ENCODE assay signal across 17 cellular contexts in the genomic region with DNA sequence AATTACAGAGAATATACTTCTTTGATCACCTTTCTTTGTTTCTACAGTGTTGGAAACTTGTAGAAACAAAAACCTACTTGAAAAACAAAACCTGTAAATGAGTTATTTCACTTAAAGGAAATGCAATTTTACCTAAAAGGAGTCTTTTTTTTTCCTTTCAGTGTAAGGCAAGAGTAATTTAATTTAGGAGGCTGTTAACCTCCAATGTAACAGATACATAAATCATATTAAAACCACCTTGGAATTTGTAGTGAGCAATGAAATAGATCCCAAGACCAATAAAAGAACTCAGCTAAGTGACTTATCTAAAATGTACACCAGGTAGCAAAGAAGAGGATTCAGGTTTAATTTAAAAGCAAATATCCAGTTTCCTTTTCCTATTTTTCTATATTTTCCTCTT.
DNase-seq lines count a peak whose midpoint lies in the region; ATAC-seq and TF ChIP-seq lines count a peak whose summit lies in the region.
"Had no signal": no experiment of that assay in that cellular context is flagged by ENCODE, and none has a peak within 500 bp of the region (broad histone marks: within the 10 kb centered on the region; RNA-seq: fewer than 3 reads in every experiment).

No MANE protein-coding gene starts in this region.

- H3K4me3 ChIP-seq in GM23338, result no peak overlapping the region
- H3K4me3 ChIP-seq in OCI-LY1 (ENCODE audit: low read depth, low read length, poor library complexity, severe bottlenecking), result no peak overlapping the region
- H3K4me3 ChIP-seq in SU-DHL-6 (ENCODE audit: insufficient read depth, low read length, poor library complexity, severe bottlenecking), result no peak overlapping the region
- no peak overlapping the region for H3K4me3 ChIP-seq in right lobe of liver
- H3K4me3 ChIP-seq: BLaER1 had no signal

- H4K20me1 ChIP-seq in GM23338 (replicated peaks; ENCODE audit: insufficient read depth) (no peaks in the 10 kb centered on the region), OCI-LY1 (ENCODE audit: insufficient read depth, low read length) (no peaks in the 10 kb centered on the region), SU-DHL-6 (ENCODE audit: low read depth, low read length) (no peaks in the 10 kb centered on the region)
- H4K20me1 ChIP-seq: BLaER1 had no signal

- DNase-seq in GM23338 (ENCODE audit: low spot score) (no peak), GDM1 (lab: John Stamatoyannopoulos, UW) (no peak), right lobe of liver (no peak)
- DNase-seq: 8988T; CD4-positive, alpha-beta memory T cell; DMS153; DMS79; GF-D8; GOT3; H7 had no signal

- no peaks in the 10 kb centered on the region for H3F3A ChIP-seq in GM23338 (replicated peaks; ENCODE audit: low read depth)
- no peaks in the 10 kb centered on the region; the same call in 1 of the 2 replicates for H3F3A ChIP-seq in OCI-LY1 (ENCODE audit: insufficient read depth, low read length)
- H3F3A ChIP-seq in SU-DHL-6 (ENCODE audit: insufficient read depth), result peaks cover 29% of the 10 kb centered on the region

- TF ChIP-seq CTCF in GM23338 (conservative IDR thresholded peaks at IDR 0.05; ENCODE audit: low read depth in 2 of 2), result no peak
- no peak for TF ChIP-seq CTCF in OCI-LY1 (IDR thresholded peaks at IDR 0.05; ENCODE audit: low read length)
- no peak for TF ChIP-seq CTCF in SU-DHL-6 (IDR thresholded peaks at IDR 0.05; ENCODE audit: insufficient read depth, low read length, poor library complexity, severe bottlenecking)
- no peak for TF ChIP-seq CTCF in right lobe of liver (IDR thresholded peaks at IDR 0.05)

- H3K4me3 Mint-ChIP-seq in GM23338, result no peak overlapping the region
- H3K4me3 Mint-ChIP-seq in stimulated activated memory B cell treated with anti-CD40 and anti-IgM and Interleukin-4, amounts not matched to agents 10 μg/mL and 1 μg/mL and 100 μg/mL, for 72 hours, result no peak overlapping the region
- H3K4me3 Mint-ChIP-seq: CD14-positive monocyte; CD4-positive, alpha-beta memory T cell had no signal

- TF ChIP-seq POLR2A in right lobe of liver (IDR thresholded peaks at IDR 0.05), result no peak

- peaks cover 12% of the 10 kb centered on the region; the same call in 2 of the 3 replicates for H3K4me1 Mint-ChIP-seq in GM23338
- peaks cover 21% of the 10 kb centered on the region for H3K4me1 Mint-ChIP-seq in stimulated activated memory B cell treated with anti-CD40 and anti-IgM and Interleukin-4, amounts not matched to agents 10 μg/mL and 1 μg/mL and 100 μg/mL, for 72 hours
- H3K4me1 Mint-ChIP-seq: CD4-positive, alpha-beta memory T cell had no signal

- H3K4me2 ChIP-seq in GM23338, result no peak overlapping the region
- no peak overlapping the region for H3K4me2 ChIP-seq in OCI-LY1 (ENCODE audit: low read length)
- peak overlapping the region; percentile 70 for H3K4me2 ChIP-seq in SU-DHL-6 (ENCODE audit: low read depth, low read length, poor library complexity, severe bottlenecking)
- H3K4me2 ChIP-seq: BLaER1 had no signal

- no peak overlapping the region for H3K27ac Mint-ChIP-seq in GM23338
- peak overlapping the region; percentile 12 for H3K27ac Mint-ChIP-seq in stimulated activated memory B cell treated with anti-CD40 and anti-IgM and Interleukin-4, amounts not matched to agents 10 μg/mL and 1 μg/mL and 100 μg/mL, for 72 hours
- H3K27ac Mint-ChIP-seq: CD14-positive monocyte; CD4-positive, alpha-beta memory T cell had no signal

- H3K27ac ChIP-seq in GM23338 (ENCODE audit: low read depth) (no peak overlapping the region), OCI-LY1 (ENCODE audit: low read depth, low read length, poor library complexity, severe bottlenecking) (peak overlapping the region; percentile 92), SU-DHL-6 (ENCODE audit: low read depth, low read length) (peak overlapping the region; percentile 95), right lobe of liver (no peak overlapping the region)
- H3K27ac ChIP-seq: BLaER1 had no signal

- H3K27me3 ChIP-seq in GM23338 (ENCODE audit: insufficient read depth), result no peaks in the 10 kb centered on the region
- H3K27me3 ChIP-seq in OCI-LY1 (ENCODE audit: insufficient read depth, low read length), result no peaks in the 10 kb centered on the region
- no peaks in the 10 kb centered on the region for H3K27me3 ChIP-seq in SU-DHL-6 (ENCODE audit: low read length)
- no peaks in the 10 kb centered on the region for H3K27me3 ChIP-seq in right lobe of liver
- H3K27me3 ChIP-seq: BLaER1 had no signal

- H3K9me2 ChIP-seq in GM23338 (ENCODE audit: insufficient read depth), result no peaks in the 10 kb centered on the region
- H3K9me2 ChIP-seq in OCI-LY1 (ENCODE audit: low read depth, low read length), result no peaks in the 10 kb centered on the region
- no peaks in the 10 kb centered on the region for H3K9me2 ChIP-seq in SU-DHL-6 (replicated peaks; ENCODE audit: insufficient read depth, low read length)

- no peak overlapping the region for H3K9ac ChIP-seq in OCI-LY1 (ENCODE audit: low read length)
- peak overlapping the region; percentile 26 for H3K9ac ChIP-seq in SU-DHL-6 (ENCODE audit: low read length)
- H3K9ac ChIP-seq: BLaER1 had no signal

- no peak for ATAC-seq in GM23338
- no peak for ATAC-seq in stimulated activated memory B cell treated with anti-CD40 and anti-IgM and Interleukin-4, amounts not matched to agents 10 μg/mL and 1 μg/mL and 100 μg/mL, for 72 hours
- ATAC-seq in right lobe of liver, result no peak
- ATAC-seq in GM19324 (IDR thresholded peaks at IDR 0.05; ENCODE audit: low FRiP score, unreplicated experiment), result no peak
- ATAC-seq: HCT116 had no signal

- intact Hi-C loops in right lobe of liver (cut with DNase I), result no loop called here

- 0 out of 2 replicates have a peak, but pooled peaks cover 2% of the 10 kb centered on the region for H3K9me3 ChIP-seq in OCI-LY1 (ENCODE audit: low read length)
- H3K9me3 ChIP-seq in SU-DHL-6 (ENCODE audit: insufficient read depth, low read length), result peaks cover 11% of the 10 kb centered on the region; the same call in 1 of the 2 replicates
- no peaks in the 10 kb centered on the region for H3K9me3 ChIP-seq in right lobe of liver

- no peaks in the 10 kb centered on the region; the same call in 1 of the 2 replicates for H3K4me1 ChIP-seq in GM23338 (ENCODE audit: insufficient read depth)
- peaks cover 49% of the 10 kb centered on the region for H3K4me1 ChIP-seq in OCI-LY1 (ENCODE audit: insufficient read depth, low read length, severe bottlenecking)
- peaks cover 0 to 8% (median 0%) of the 10 kb centered on the region in 4 donors for H3K4me1 ChIP-seq in right lobe of liver
- H3K4me1 ChIP-seq: BLaER1 had no signal

- peaks cover 6% of the 10 kb centered on the region; the same call in 2 of the 3 replicates for H3K9me3 Mint-ChIP-seq in GM23338
- peaks cover 14% of the 10 kb centered on the region for H3K9me3 Mint-ChIP-seq in stimulated activated memory B cell treated with anti-CD40 and anti-IgM and Interleukin-4, amounts not matched to agents 10 μg/mL and 1 μg/mL and 100 μg/mL, for 72 hours

- peaks cover 10% of the 10 kb centered on the region; the same call in 1 of the 3 replicates for H3K36me3 Mint-ChIP-seq in GM23338 (ENCODE audit: low read depth)
- H3K36me3 Mint-ChIP-seq in stimulated activated memory B cell treated with anti-CD40 and anti-IgM and Interleukin-4, amounts not matched to agents 10 μg/mL and 1 μg/mL and 100 μg/mL, for 72 hours, result no peaks in the 10 kb centered on the region
- H3K36me3 Mint-ChIP-seq: CD14-positive monocyte; CD4-positive, alpha-beta memory T cell had no signal

- H3K36me3 ChIP-seq in GM23338 (ENCODE audit: insufficient read depth), result no peaks in the 10 kb centered on the region
- no peaks in the 10 kb centered on the region for H3K36me3 ChIP-seq in OCI-LY1 (ENCODE audit: insufficient read depth, low read length)
- peaks cover 4% of the 10 kb centered on the region for H3K36me3 ChIP-seq in SU-DHL-6 (ENCODE audit: low read length)
- no peaks in the 10 kb centered on the region for H3K36me3 ChIP-seq in right lobe of liver
- H3K36me3 ChIP-seq: BLaER1 had no signal

- H3K79me2 ChIP-seq in GM23338 (replicated peaks; ENCODE audit: insufficient read depth), result no peaks in the 10 kb centered on the region
- H3K79me2 ChIP-seq in OCI-LY1 (ENCODE audit: insufficient read depth, low read length), result no peaks in the 10 kb centered on the region
- no peaks in the 10 kb centered on the region for H3K79me2 ChIP-seq in SU-DHL-6 (ENCODE audit: insufficient read depth, low read length)

- H2AFZ ChIP-seq in GM23338, result 0 out of 2 replicates have a peak overlapping the region, but pooled peaks have one; percentile 2
- peak overlapping the region; percentile 1; the same call in 1 of the 2 replicates for H2AFZ ChIP-seq in OCI-LY1 (ENCODE audit: low read length)
- peak overlapping the region; percentile 66 for H2AFZ ChIP-seq in SU-DHL-6 (ENCODE audit: low read depth, low read length, severe bottlenecking)

- H3K27me3 Mint-ChIP-seq in GM23338 (ENCODE audit: insufficient read depth, low read depth, poor library complexity), result no peaks in the 10 kb centered on the region
- H3K27me3 Mint-ChIP-seq in stimulated activated memory B cell treated with anti-CD40 and anti-IgM and Interleukin-4, amounts not matched to agents 10 μg/mL and 1 μg/mL and 100 μg/mL, for 72 hours, result no peaks in the 10 kb centered on the region
- H3K27me3 Mint-ChIP-seq: CD4-positive, alpha-beta memory T cell had no signal

TF ChIP-seq in GM23338, 12 proteins besides CTCF, POLR2A, EP300 and RAD21 (continues in another document):
- no peak for TF ChIP-seq ZNF114 (CRISPR knock-in tag; IDR thresholded peaks at IDR 0.05)
- no peak for TF ChIP-seq ZNF331 (CRISPR knock-in tag; IDR thresholded peaks at IDR 0.05; ENCODE audit: low read depth)
- TF ChIP-seq JUNB (IDR thresholded peaks at IDR 0.05; ENCODE audit: unreplicated experiment), result no peak
- TF ChIP-seq, protein P1, sequence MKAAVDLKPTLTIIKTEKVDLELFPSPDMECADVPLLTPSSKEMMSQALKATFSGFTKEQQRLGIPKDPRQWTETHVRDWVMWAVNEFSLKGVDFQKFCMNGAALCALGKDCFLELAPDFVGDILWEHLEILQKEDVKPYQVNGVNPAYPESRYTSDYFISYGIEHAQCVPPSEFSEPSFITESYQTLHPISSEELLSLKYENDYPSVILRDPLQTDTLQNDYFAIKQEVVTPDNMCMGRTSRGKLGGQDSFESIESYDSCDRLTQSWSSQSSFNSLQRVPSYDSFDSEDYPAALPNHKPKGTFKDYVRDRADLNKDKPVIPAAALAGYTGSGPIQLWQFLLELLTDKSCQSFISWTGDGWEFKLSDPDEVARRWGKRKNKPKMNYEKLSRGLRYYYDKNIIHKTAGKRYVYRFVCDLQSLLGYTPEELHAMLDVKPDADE (IDR thresholded peaks at IDR 0.05), result no peak
- TF ChIP-seq POLR2AphosphoS5 (IDR thresholded peaks at IDR 0.05; ENCODE audit: low read depth), result no peak
- no peak for TF ChIP-seq EZH2 (IDR thresholded peaks at IDR 0.05; ENCODE audit: low read depth, unreplicated experiment)

Comparison
In these comparisons a context has a peak if more than half of its experiments do, and no peak if none do; other contexts are left out.
1. H2AFZ ChIP-seq: peak in every context shown above with its lines; median percentile 66 in SU-DHL-6; 2 in GM23338; 1 in OCI-LY1.
2. H3K27ac ChIP-seq: peak in OCI-LY1 (single experiment) and SU-DHL-6 (single experiment); none in GM23338 (single experiment) and right lobe of liver (0 of 3).